ENCODE assay signal across 8 cellular contexts in the genomic region with DNA sequence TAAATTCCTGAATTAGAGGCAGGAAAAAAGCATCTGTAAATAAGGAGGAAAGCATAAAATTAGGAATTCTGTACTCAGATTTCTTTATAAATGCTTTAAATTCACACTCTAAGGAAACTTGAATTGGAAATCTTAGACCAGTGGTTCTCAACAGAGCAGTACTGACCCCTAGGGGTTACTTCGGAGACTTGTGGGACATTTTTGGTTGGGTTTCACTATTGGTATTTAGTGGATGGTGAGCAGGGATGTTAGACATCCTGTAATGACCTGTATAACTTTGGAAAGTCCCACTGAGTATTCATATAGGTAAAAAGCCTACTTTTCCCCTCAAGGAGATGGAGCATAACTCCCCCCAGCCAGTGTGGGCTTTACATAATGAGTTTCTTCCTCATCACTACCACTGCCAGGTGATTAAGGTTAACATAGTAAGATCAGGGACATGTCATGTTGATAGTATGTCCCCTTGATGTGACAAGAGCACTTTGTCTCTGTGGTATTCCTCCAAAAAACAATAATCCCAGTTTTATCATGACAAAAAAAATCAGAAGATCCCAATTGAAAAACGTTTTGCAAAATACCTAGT. TPM values are rescaled to one million over a fixed set of nuclear protein-coding genes. Genes with fewer than 3 reads are reported as not detected.
DNase-seq lines count a peak whose midpoint lies in the region; ATAC-seq and TF ChIP-seq lines count a peak whose summit lies in the region.

No MANE protein-coding gene starts in this region.

- peaks cover 0 to 3% (median 0%) of the 10 kb centered on the region in 8 donors for H3K9me3 Mint-ChIP-seq in CD4-positive, alpha-beta memory T cell
- no peaks in the 10 kb centered on the region for H3K9me3 Mint-ChIP-seq in activated CD8-positive, alpha-beta T cell treated with anti-CD3 and anti-CD28 coated beads, Interleukin-2, amount 10 ng/mL, durations not matched to agents 7 days and 5 days (ENCODE audit: insufficient read depth)

- POLR2A ChIA-PET in CD4-positive, alpha-beta memory T cell (lab: Charles Lee; ENCODE audit: partially characterized antibody): no interaction called here
- POLR2A ChIA-PET in activated CD8-positive, alpha-beta T cell treated with anti-CD3 and anti-CD28 coated beads, Interleukin-2, amount 10 ng/mL, durations not matched to agents 7 days and 5 days (lab: Charles Lee): interaction anchor here (0.7 kb wide), 1 partner anchor 33 kb away, joined by 3 read pairs; no protein-coding TSS in a partner anchor

- ATAC-seq in GM18511 (IDR thresholded peaks at IDR 0.05; ENCODE audit: unreplicated experiment) (peak; percentile 80), HG02973 (IDR thresholded peaks at IDR 0.05; ENCODE audit: unreplicated experiment) (peak; percentile 81)
- peak; percentile 79 for ATAC-seq in activated CD8-positive, alpha-beta T cell treated with anti-CD3 and anti-CD28 coated beads, Interleukin-2, amount 10 ng/mL, durations not matched to agents 7 days and 5 days

- DNase-seq in CD4-positive, alpha-beta memory T cell: peak; percentile 33 to 46 (median 42)
- peak; percentile 46 for DNase-seq in NCI-H345 treated with DMSO at 0.1 percent for 48 hours (lab: John Stamatoyannopoulos, UW; ENCODE audit: unreplicated experiment)
- DNase-seq in activated CD8-positive, alpha-beta T cell treated with anti-CD3 and anti-CD28 coated beads, Interleukin-2, amount 10 ng/mL, durations not matched to agents 7 days and 5 days: peak; percentile 41
- peak; percentile 80 for DNase-seq in fibroblast of the aortic adventitia (ENCODE audit: low read depth)
- DNase-seq in ovary: peak in 1 of 5 donors; percentile 31
- no peak for DNase-seq in ecto neural progenitor cell (ENCODE audit: low spot score)

- peaks cover 27 to 28% of the 10 kb centered on the region in 2 donors for H3K36me3 Mint-ChIP-seq in CD4-positive, alpha-beta memory T cell
- H3K36me3 Mint-ChIP-seq in activated CD8-positive, alpha-beta T cell treated with anti-CD3 and anti-CD28 coated beads, Interleukin-2, amount 10 ng/mL, durations not matched to agents 7 days and 5 days (ENCODE audit: low read depth): peaks cover 29% of the 10 kb centered on the region

- peaks cover 9% of the 10 kb centered on the region for H3K4me1 ChIP-seq in CD4-positive, alpha-beta memory T cell (ENCODE audit: insufficient read depth, low read length)
- H3K4me1 ChIP-seq in ovary (ENCODE audit: insufficient read depth): peaks cover 1% of the 10 kb centered on the region

- WGBS in ovary, 3 donors: 16 to 23% (median 17%) methylated on average over 2 of the region's 2 CpGs

- intact Hi-C loops in CD4-positive, alpha-beta memory T cell (cut with micrococcal nuclease): loop anchor here (2.0 to 10.0 kb wide), 4 partner anchors 175 to 1345 kb away; a partner anchor contains a TSS
- intact Hi-C loops in ovary (cut with DNase I): no loop called here

- H3K9me3 ChIP-seq in CD4-positive, alpha-beta memory T cell (ENCODE audit: control insufficient read depth in 1 of 2, low read length in 2 of 2): no peaks in the 10 kb centered on the region
- H3K9me3 ChIP-seq in ovary: no peaks in the 10 kb centered on the region

- no peaks in the 10 kb centered on the region for H3K27me3 Mint-ChIP-seq in CD4-positive, alpha-beta memory T cell
- no peaks in the 10 kb centered on the region for H3K27me3 Mint-ChIP-seq in activated CD8-positive, alpha-beta T cell treated with anti-CD3 and anti-CD28 coated beads, Interleukin-2, amount 10 ng/mL, durations not matched to agents 7 days and 5 days (ENCODE audit: low read depth)

- no peak overlapping the region for H3K4me3 Mint-ChIP-seq in CD4-positive, alpha-beta memory T cell
- H3K4me3 Mint-ChIP-seq in activated CD8-positive, alpha-beta T cell treated with anti-CD3 and anti-CD28 coated beads, Interleukin-2, amount 10 ng/mL, durations not matched to agents 7 days and 5 days: no peak overlapping the region

- H3K36me3 ChIP-seq in CD4-positive, alpha-beta memory T cell (ENCODE audit: insufficient read depth, low read length): no peaks in the 10 kb centered on the region
- H3K36me3 ChIP-seq in ovary: no peaks in the 10 kb centered on the region

- TF ChIP-seq POLR2A in ovary (IDR thresholded peaks at IDR 0.05): no peak

- H3K4me1 Mint-ChIP-seq in CD4-positive, alpha-beta memory T cell: peaks cover 9 to 21% (median 17%) of the 10 kb centered on the region in 4 donors
- peaks cover 17% of the 10 kb centered on the region for H3K4me1 Mint-ChIP-seq in activated CD8-positive, alpha-beta T cell treated with anti-CD3 and anti-CD28 coated beads, Interleukin-2, amount 10 ng/mL, durations not matched to agents 7 days and 5 days (ENCODE audit: low read depth)

- TF ChIP-seq CTCF in fibroblast of the aortic adventitia (IDR thresholded peaks at IDR 0.05; ENCODE audit: insufficient read depth, low read length) (peak; percentile 88), ovary (IDR thresholded peaks at IDR 0.05) (peak in 2 of 3 donors; percentile 40 to 49)

- H3K4me3 ChIP-seq in CD4-positive, alpha-beta memory T cell (ENCODE audit: low read length in 2 of 2): no peak overlapping the region
- H3K4me3 ChIP-seq in fibroblast of the aortic adventitia (ENCODE audit: low read depth, low read length) (no peak overlapping the region), ovary (no peak overlapping the region)

- no peaks in the 10 kb centered on the region for H3K27me3 ChIP-seq in CD4-positive, alpha-beta memory T cell (ENCODE audit: insufficient read depth, low read length)
- H3K27me3 ChIP-seq in ovary: no peaks in the 10 kb centered on the region

- H3K27ac ChIP-seq in CD4-positive, alpha-beta memory T cell (ENCODE audit: low read depth, low read length): no peak overlapping the region
- no peak overlapping the region for H3K27ac ChIP-seq in ovary

- CTCF ChIA-PET in CD4-positive, alpha-beta memory T cell (lab: Charles Lee; ENCODE audit: partially characterized antibody): interaction anchor here (1.0 kb wide), 1 partner anchor 8 kb away, joined by 3 read pairs; no protein-coding TSS in a partner anchor
- CTCF ChIA-PET in activated CD8-positive, alpha-beta T cell treated with anti-CD3 and anti-CD28 coated beads, Interleukin-2, amount 10 ng/mL, durations not matched to agents 7 days and 5 days (lab: Charles Lee): interaction anchor here (0.6 to 1.9 kb wide), 4 partner anchors 42 to 320 kb away, joined by 3 to 6 read pairs (median 4); no protein-coding TSS in a partner anchor

- no peak for TF ChIP-seq EP300 in ovary (IDR thresholded peaks at IDR 0.05)

- H3K27ac Mint-ChIP-seq in CD4-positive, alpha-beta memory T cell: peak overlapping the region in 2 of 7 donors; percentile 22 to 51
- no peak overlapping the region for H3K27ac Mint-ChIP-seq in activated CD8-positive, alpha-beta T cell treated with anti-CD3 and anti-CD28 coated beads, Interleukin-2, amount 10 ng/mL, durations not matched to agents 7 days and 5 days

RNA-seq across cellular contexts. Expression of a gene that starts 31.0 kb away (rescaled TPM):
- total RNA-seq in CD4-positive, alpha-beta memory T cell: 10 to 100 TPM; 28.3 to 28.7 TPM
- 100 to 1,000 TPM in 1 of 2 donors, 10 to 100 TPM in 1; 82.4 to 172 TPM for polyA plus RNA-seq in CD4-positive, alpha-beta memory T cell
- 10 to 100 TPM; 68.8 to 69.8 TPM for total RNA-seq in activated CD8-positive, alpha-beta T cell treated with anti-CD3 and anti-CD28 coated beads, Interleukin-2, amount 10 ng/mL, durations not matched to agents 7 days and 5 days
- total RNA-seq in fibroblast of the aortic adventitia (ENCODE audit: low replicate concordance): 79.1 and 150 TPM in 2 replicates
- total RNA-seq in ovary: 100 to 1,000 TPM in 3 of 7 donors, 10 to 100 TPM in 4; 76.3 to 126 (median 96.7) TPM
- 100 to 1,000 TPM in 1 of 2 donors, 10 to 100 TPM in 1; 83.5 to 154 TPM for polyA plus RNA-seq in ovary

RNA-seq across cellular contexts. Expression of a gene that starts 32.2 kb away (rescaled TPM):
- total RNA-seq in CD4-positive, alpha-beta memory T cell: 10 to 100 TPM; 39.7 to 40.4 TPM
- polyA plus RNA-seq in CD4-positive, alpha-beta memory T cell: 10 to 100 TPM in 1 of 2 donors, 1 to 10 TPM in 1; 5.2 to 24.9 TPM
- total RNA-seq in activated CD8-positive, alpha-beta T cell treated with anti-CD3 and anti-CD28 coated beads, Interleukin-2, amount 10 ng/mL, durations not matched to agents 7 days and 5 days: 10 to 100 TPM in 1 of 2 experiments, 1 to 10 TPM in 1; 9.4 to 12.4 TPM
- 21.4 and 27.6 TPM in 2 replicates for total RNA-seq in fibroblast of the aortic adventitia (ENCODE audit: low replicate concordance)
- 10 to 100 TPM; 13.9 to 28.8 (median 23.8) TPM for total RNA-seq in ovary
- polyA plus RNA-seq in ovary: 10 to 100 TPM in 1 of 2 donors, 1 to 10 TPM in 1; 7.2 to 16.9 TPM

RNA-seq across cellular contexts. Expression of a gene that starts 43.1 kb away (rescaled TPM):
- total RNA-seq in CD4-positive, alpha-beta memory T cell: under 1 TPM; 0.09 to 0.17 TPM
- under 1 TPM in 1 of 2 donors, not detected in 1; 0.04 TPM for polyA plus RNA-seq in CD4-positive, alpha-beta memory T cell
- total RNA-seq in activated CD8-positive, alpha-beta T cell treated with anti-CD3 and anti-CD28 coated beads, Interleukin-2, amount 10 ng/mL, durations not matched to agents 7 days and 5 days: not detected
- total RNA-seq in fibroblast of the aortic adventitia (ENCODE audit: low replicate concordance): 0.08 TPM in 1 of 2 replicates, not detected in the other
- under 1 TPM in 3 of 7 donors, not detected in 4; under 0.01 to 0.08 (median under 0.01) TPM for total RNA-seq in ovary
- under 1 TPM; 0.01 to 0.02 TPM for polyA plus RNA-seq in ovary
